Comparison of ENCODE assay signal across 23 cellular contexts in the genomic region with DNA sequence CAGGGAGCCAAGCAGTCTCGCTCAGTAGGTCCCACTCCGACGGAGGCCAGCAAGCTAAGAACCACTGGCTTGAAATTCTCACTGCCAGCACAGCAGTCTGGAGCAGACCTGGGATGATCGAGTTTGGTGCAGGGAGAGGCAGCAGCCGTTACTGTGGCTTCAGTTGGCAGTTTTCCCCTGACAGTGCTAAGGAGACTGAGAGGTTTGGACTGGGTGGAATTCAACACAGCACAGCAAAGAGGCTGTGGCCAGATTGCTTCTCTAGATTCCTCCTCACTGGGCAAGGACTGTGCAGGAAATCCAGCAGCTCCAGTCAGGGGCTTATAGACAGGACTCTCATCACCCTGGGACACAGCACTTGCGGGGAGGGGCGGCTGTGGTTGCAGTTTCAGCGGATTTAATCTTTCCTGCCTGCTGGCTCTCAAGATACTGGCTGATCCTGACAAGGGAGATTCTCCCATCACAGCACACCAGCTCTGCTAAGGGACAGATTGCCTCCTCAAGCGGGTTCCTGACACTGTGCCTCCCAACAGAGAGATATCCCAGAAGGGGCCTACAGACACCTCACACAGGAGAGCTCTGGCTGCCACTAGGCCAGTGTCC.
DNase-seq lines count a peak whose midpoint lies in the region; ATAC-seq and TF ChIP-seq lines count a peak whose summit lies in the region.
"Had no signal": no experiment of that assay in that cellular context is flagged by ENCODE, and none has a peak within 500 bp of the region (broad histone marks: within the 10 kb centered on the region; RNA-seq: fewer than 3 reads in every experiment).

No MANE protein-coding gene starts in this region.

- H2AK9ac ChIP-seq in IMR-90 (replicated peaks; ENCODE audit: low read depth, low read length, poor library complexity) = no peak overlapping the region

- no peaks in the 10 kb centered on the region for H4K20me1 ChIP-seq in IMR-90 (ENCODE audit: insufficient read depth, low read length)

- H3K9me3 Mint-ChIP-seq in activated naive CD4-positive, alpha-beta T cell treated with anti-CD3 and anti-CD28 coated beads, Interleukin-2, amount 10 ng/mL, durations not matched to agents 7 days and 5 days = no peaks in the 10 kb centered on the region
- H3K9me3 Mint-ChIP-seq: activated CD8-positive, alpha-beta T cell treated with anti-CD3 and anti-CD28 coated beads for 36 hours; activated naive CD8-positive, alpha-beta T cell treated with anti-CD3 and anti-CD28 coated beads for 36 hours; T-cell had no signal

- CTCF ChIA-PET in IMR-90 (lab: Yijun Ruan, JAX) = no interaction called here
- CTCF ChIA-PET in activated naive CD4-positive, alpha-beta T cell treated with anti-CD3 and anti-CD28 coated beads, Interleukin-2, amount 10 ng/mL, durations not matched to agents 7 days and 5 days (lab: Charles Lee) = no interaction called here

- peak; percentile 77 for ATAC-seq in IMR-90 (ENCODE audit: low read depth)
- ATAC-seq: activated CD8-positive, alpha-beta T cell treated with anti-CD3 and anti-CD28 coated beads for 36 hours; GM12878; HCT116; PC-3; stimulated activated naive CD8-positive, alpha-beta T cell treated with anti-CD3 and anti-CD28 coated beads, Interleukin-15, Interleukin-2, amounts not matched to agents 100 U/mL and 50 U/mL, for 24 hours; T-cell had no signal

- POLR2A ChIA-PET in IMR-90 (lab: Charles Lee; ENCODE audit: unreplicated experiment) = no interaction called here

- H3K4me1 ChIP-seq in IMR-90 (ENCODE audit: control insufficient read depth, insufficient read depth, low read length) (peaks cover 5% of the 10 kb centered on the region), ovary (ENCODE audit: insufficient read depth) (no peaks in the 10 kb centered on the region)
- H3K4me1 ChIP-seq: prostate gland had no signal

- TF ChIP-seq CTCF in IMR-90 (conservative IDR thresholded peaks at IDR 0.05; ENCODE audit: low read depth, low read length) (no peak), ovary (IDR thresholded peaks at IDR 0.05) (no peak)

- no peak overlapping the region for H3K9ac ChIP-seq in IMR-90 (ENCODE audit: low read depth, low read length)

- no peak overlapping the region for H2BK15ac ChIP-seq in IMR-90 (ENCODE audit: low read depth, low read length)

- no peak overlapping the region for H3K56ac ChIP-seq in IMR-90 (ENCODE audit: extremely low read depth, insufficient read depth, low read length)

- H3K4me3 Mint-ChIP-seq in activated naive CD4-positive, alpha-beta T cell treated with anti-CD3 and anti-CD28 coated beads, Interleukin-2, amount 10 ng/mL, durations not matched to agents 7 days and 5 days = no peak overlapping the region
- H3K4me3 Mint-ChIP-seq: activated CD8-positive, alpha-beta T cell treated with anti-CD3 and anti-CD28 coated beads for 36 hours; activated naive CD8-positive, alpha-beta T cell treated with anti-CD3 and anti-CD28 coated beads for 36 hours; T-cell had no signal

- H4K91ac ChIP-seq in IMR-90 (ENCODE audit: insufficient read depth, low read depth, low read length) = no peak overlapping the region

- WGBS in IMR-90 (ENCODE audit: extremely low coverage in 2 of 2, insufficient read length in 1 of 2), 2 experiments = 92% methylated on average over 4 of the region's 9 CpGs; no CpG with 5 or more reads in 1 of the 2 experiments
- WGBS in ovary, 3 donors = 56 to 62% (median 62%) methylated on average over 9 of the region's 9 CpGs

- no peaks in the 10 kb centered on the region for H3K79me1 ChIP-seq in IMR-90 (ENCODE audit: low read depth in 1 of 2, low read length in 2 of 2)

- TF ChIP-seq EP300 in ovary (IDR thresholded peaks at IDR 0.05) = no peak

- H3K27ac ChIP-seq in IMR-90 (ENCODE audit: insufficient read depth, low read length) = no peak overlapping the region
- H3K27ac ChIP-seq in ovary = no peak overlapping the region
- H3K27ac ChIP-seq: C4-2B, neutrophil, prostate gland, thoracic aorta had no signal

- DNase-seq in CMK (ENCODE audit: low read depth) (peak; percentile 1), IMR-90 (no peak), amniotic epithelial cell (ENCODE audit: low read depth) (peak; percentile 29), islet precursor cell (peak; percentile 72), NCI-H128 (lab: John Stamatoyannopoulos, UW; ENCODE audit: unreplicated experiment) (no peak), ovary (no peak), NCI-H2081 (lab: John Stamatoyannopoulos, UW) (no peak)
- DNase-seq in activated naive CD4-positive, alpha-beta T cell treated with anti-CD3 and anti-CD28 coated beads, Interleukin-2, amount 10 ng/mL, durations not matched to agents 7 days and 5 days = no peak
- DNase-seq: activated CD8-positive, alpha-beta T cell treated with anti-CD3 and anti-CD28 coated beads for 36 hours; activated naive CD8-positive, alpha-beta T cell treated with anti-CD3 and anti-CD28 coated beads for 36 hours; DND-41; KG1; NCI-H1436; NCI-H2107; PC-3; stimulated activated naive CD8-positive, alpha-beta T cell treated with anti-CD3 and anti-CD28 coated beads, Interleukin-15, Interleukin-2, amounts not matched to agents 100 U/mL and 50 U/mL, for 24 hours; T-cell had no signal

- peak overlapping the region; percentile 79 for H2AFZ ChIP-seq in IMR-90 (replicated peaks; ENCODE audit: low read length, poor library complexity)

- H3K27ac Mint-ChIP-seq in activated naive CD4-positive, alpha-beta T cell treated with anti-CD3 and anti-CD28 coated beads, Interleukin-2, amount 10 ng/mL, durations not matched to agents 7 days and 5 days = no peak overlapping the region
- H3K27ac Mint-ChIP-seq: activated CD8-positive, alpha-beta T cell treated with anti-CD3 and anti-CD28 coated beads for 36 hours; activated naive CD8-positive, alpha-beta T cell treated with anti-CD3 and anti-CD28 coated beads for 36 hours; T-cell had no signal

- H3K4me3 ChIP-seq in IMR-90 (ENCODE audit: insufficient read depth, low read depth, low read length) (no peak overlapping the region), ovary (no peak overlapping the region)
- H3K4me3 ChIP-seq: GM12878, prostate gland, thoracic aorta had no signal

- H2BK20ac ChIP-seq in IMR-90 (ENCODE audit: low read depth, low read length) = no peak overlapping the region

- no peak overlapping the region for H3K4ac ChIP-seq in IMR-90 (ENCODE audit: low read depth, low read length)

- H3K14ac ChIP-seq in IMR-90 (replicated peaks; ENCODE audit: low read depth, low read length) = no peak overlapping the region

- dilution Hi-C loops in IMR-90 (cut with HindIII; ENCODE audit: low sequenced_read_pairs, unreplicated experiment) = no loop called here

- peaks cover 5% of the 10 kb centered on the region for H3K27me3 Mint-ChIP-seq in activated naive CD4-positive, alpha-beta T cell treated with anti-CD3 and anti-CD28 coated beads, Interleukin-2, amount 10 ng/mL, durations not matched to agents 7 days and 5 days

- peak overlapping the region; percentile 48 for H2BK120ac ChIP-seq in IMR-90 (ENCODE audit: low read depth, low read length)

- H3K18ac ChIP-seq in IMR-90 (ENCODE audit: low read depth, low read length) = no peak overlapping the region

- H3K36me3 ChIP-seq in IMR-90 (ENCODE audit: control insufficient read depth, insufficient read depth, low read length) (no peaks in the 10 kb centered on the region), ovary (no peaks in the 10 kb centered on the region)
- H3K36me3 ChIP-seq: neutrophil, prostate gland, thoracic aorta had no signal

- TF ChIP-seq POLR2A in IMR-90 (IDR thresholded peaks at IDR 0.05; ENCODE audit: low read depth, low read length) (no peak), ovary (IDR thresholded peaks at IDR 0.05) (no peak)

- H2AK5ac ChIP-seq in IMR-90 (ENCODE audit: low read depth, low read length) = no peak overlapping the region

- TF ChIP-seq RAD21 in IMR-90 (IDR thresholded peaks at IDR 0.05; ENCODE audit: low read length) = no peak

- H2BK5ac ChIP-seq in IMR-90 (ENCODE audit: low read depth, low read length, poor library complexity, severe bottlenecking) = no peak overlapping the region

- H3K4me2 ChIP-seq in IMR-90 (ENCODE audit: low read depth, low read length) = no peak overlapping the region

- H3K9me3 ChIP-seq in IMR-90 (ENCODE audit: control insufficient read depth, insufficient read depth, low read length) (no peaks in the 10 kb centered on the region), ovary (no peaks in the 10 kb centered on the region)
- H3K9me3 ChIP-seq: neutrophil, prostate gland, thoracic aorta had no signal

- H3K23ac ChIP-seq in IMR-90 (ENCODE audit: low read depth, low read length) = no peak overlapping the region

- H4K5ac ChIP-seq in IMR-90 (ENCODE audit: low read depth, low read length) = no peak overlapping the region

- H3K27me3 ChIP-seq in IMR-90 (ENCODE audit: control insufficient read depth, insufficient read depth, low read length) (no peaks in the 10 kb centered on the region), ovary (no peaks in the 10 kb centered on the region)
- H3K27me3 ChIP-seq: neutrophil had no signal

- no peaks in the 10 kb centered on the region for H3K36me3 Mint-ChIP-seq in activated naive CD4-positive, alpha-beta T cell treated with anti-CD3 and anti-CD28 coated beads, Interleukin-2, amount 10 ng/mL, durations not matched to agents 7 days and 5 days
- H3K36me3 Mint-ChIP-seq: activated naive CD8-positive, alpha-beta T cell treated with anti-CD3 and anti-CD28 coated beads for 36 hours; T-cell had no signal

- in situ Hi-C loops in IMR-90 (cut with MboI; ENCODE audit: low sequenced_read_pairs) = no loop called here

- no peak overlapping the region for H4K8ac ChIP-seq in IMR-90 (ENCODE audit: low read depth in 2 of 2, low read length in 2 of 2)

- no TSS peak for BruUV-seq in IMR-90 (replicated peaks; lab: Mats Ljungman, UMichigan)

- intact Hi-C loops in IMR-90 (cut with micrococcal nuclease) (no loop called here), ovary (cut with DNase I) (no loop called here)

- H3K9me1 ChIP-seq in IMR-90 (ENCODE audit: insufficient read depth, low read length) = no peaks in the 10 kb centered on the region

- no peaks in the 10 kb centered on the region for H3K4me1 Mint-ChIP-seq in activated naive CD4-positive, alpha-beta T cell treated with anti-CD3 and anti-CD28 coated beads, Interleukin-2, amount 10 ng/mL, durations not matched to agents 7 days and 5 days
- H3K4me1 Mint-ChIP-seq: activated naive CD8-positive, alpha-beta T cell treated with anti-CD3 and anti-CD28 coated beads for 36 hours; T-cell had no signal

TF ChIP-seq in IMR-90, 13 proteins besides CTCF, POLR2A, EP300 and RAD21 (continues in another document):
- no peak for TF ChIP-seq SMC3 (IDR thresholded peaks at IDR 0.05; ENCODE audit: low read depth, low read length)
- no peak for TF ChIP-seq RFX5 (IDR thresholded peaks at IDR 0.05; ENCODE audit: low read depth, low read length)
- TF ChIP-seq, protein P1, sequence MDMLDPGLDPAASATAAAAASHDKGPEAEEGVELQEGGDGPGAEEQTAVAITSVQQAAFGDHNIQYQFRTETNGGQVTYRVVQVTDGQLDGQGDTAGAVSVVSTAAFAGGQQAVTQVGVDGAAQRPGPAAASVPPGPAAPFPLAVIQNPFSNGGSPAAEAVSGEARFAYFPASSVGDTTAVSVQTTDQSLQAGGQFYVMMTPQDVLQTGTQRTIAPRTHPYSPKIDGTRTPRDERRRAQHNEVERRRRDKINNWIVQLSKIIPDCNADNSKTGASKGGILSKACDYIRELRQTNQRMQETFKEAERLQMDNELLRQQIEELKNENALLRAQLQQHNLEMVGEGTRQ (IDR thresholded peaks at IDR 0.05; ENCODE audit: low read depth, low read length) = no peak
- no peak for TF ChIP-seq MXI1 (IDR thresholded peaks at IDR 0.05; ENCODE audit: borderline replicate concordance, low read depth, low read length)

Comparison
In these comparisons a context has a peak if more than half of its experiments do, and no peak if none do; other contexts are left out.
1. DNase-seq: peak in CMK (single experiment), amniotic epithelial cell (single experiment) and islet precursor cell (single experiment); none in IMR-90 (single experiment), activated naive CD4-positive, alpha-beta T cell treated with anti-CD3 and anti-CD28 coated beads, Interleukin-2, amount 10 ng/mL, durations not matched to agents 7 days and 5 days (single experiment), NCI-H128 (single experiment), ovary (0 of 5) and NCI-H2081 (0 of 2).